Comparison of ENCODE assay signal across 1 cellular context in the genomic region with DNA sequence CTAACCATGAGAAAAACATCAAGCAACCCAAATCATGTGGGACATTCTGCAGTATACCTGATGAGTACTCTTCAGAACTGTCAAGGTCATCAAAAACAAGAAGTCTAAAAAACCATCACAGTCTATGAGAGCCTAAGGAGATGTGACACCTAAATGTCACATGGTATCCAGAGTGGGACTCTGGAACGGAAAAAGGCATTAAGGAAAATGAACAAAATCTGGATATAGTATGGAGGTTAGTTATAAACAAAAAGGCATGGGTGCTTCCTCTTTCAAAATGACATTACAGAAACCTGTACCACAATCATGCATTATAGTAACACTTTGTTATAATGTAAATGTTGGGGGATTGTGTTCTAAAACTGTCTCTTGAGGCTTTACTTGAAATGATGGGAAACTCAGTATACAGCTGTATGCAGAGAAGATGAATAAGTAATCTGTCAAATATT.
A peak's percentile ranks its signal among the peaks of the same experiment; 100 is the strongest.
TF ChIP-seq lines count a peak whose summit lies in the region.

No MANE protein-coding gene starts in this region.

TF ChIP-seq in GM12878, 131 proteins besides CTCF, POLR2A, EP300 and RAD21 (continued from another document and continues in another):
- TF ChIP-seq, protein P1, sequence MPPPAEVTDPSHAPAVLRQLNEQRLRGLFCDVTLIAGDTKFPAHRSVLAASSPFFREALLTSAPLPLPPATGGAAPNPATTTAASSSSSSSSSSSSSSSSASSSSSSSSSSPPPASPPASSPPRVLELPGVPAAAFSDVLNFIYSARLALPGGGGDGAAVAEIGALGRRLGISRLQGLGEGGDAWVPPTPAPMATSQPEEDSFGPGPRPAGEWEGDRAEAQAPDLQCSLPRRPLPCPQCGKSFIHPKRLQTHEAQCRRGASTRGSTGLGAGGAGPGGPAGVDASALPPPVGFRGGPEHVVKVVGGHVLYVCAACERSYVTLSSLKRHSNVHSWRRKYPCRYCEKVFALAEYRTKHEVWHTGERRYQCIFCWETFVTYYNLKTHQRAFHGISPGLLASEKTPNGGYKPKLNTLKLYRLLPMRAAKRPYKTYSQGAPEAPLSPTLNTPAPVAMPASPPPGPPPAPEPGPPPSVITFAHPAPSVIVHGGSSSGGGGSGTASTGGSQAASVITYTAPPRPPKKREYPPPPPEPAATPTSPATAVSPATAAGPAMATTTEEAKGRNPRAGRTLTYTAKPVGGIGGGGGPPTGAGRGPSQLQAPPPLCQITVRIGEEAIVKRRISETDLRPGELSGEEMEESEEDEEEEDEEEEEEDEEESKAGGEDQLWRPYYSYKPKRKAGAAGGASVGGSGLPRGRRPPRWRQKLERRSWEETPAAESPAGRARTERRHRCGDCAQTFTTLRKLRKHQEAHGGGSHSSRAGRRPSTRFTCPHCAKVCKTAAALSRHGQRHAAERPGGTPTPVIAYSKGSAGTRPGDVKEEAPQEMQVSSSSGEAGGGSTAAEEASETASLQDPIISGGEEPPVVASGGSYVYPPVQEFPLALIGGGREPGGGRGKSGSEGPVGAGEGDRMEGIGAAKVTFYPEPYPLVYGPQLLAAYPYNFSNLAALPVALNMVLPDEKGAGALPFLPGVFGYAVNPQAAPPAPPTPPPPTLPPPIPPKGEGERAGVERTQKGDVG (CRISPR knock-in tag; IDR thresholded peaks at IDR 0.05): no peak
- TF ChIP-seq, protein P2, sequence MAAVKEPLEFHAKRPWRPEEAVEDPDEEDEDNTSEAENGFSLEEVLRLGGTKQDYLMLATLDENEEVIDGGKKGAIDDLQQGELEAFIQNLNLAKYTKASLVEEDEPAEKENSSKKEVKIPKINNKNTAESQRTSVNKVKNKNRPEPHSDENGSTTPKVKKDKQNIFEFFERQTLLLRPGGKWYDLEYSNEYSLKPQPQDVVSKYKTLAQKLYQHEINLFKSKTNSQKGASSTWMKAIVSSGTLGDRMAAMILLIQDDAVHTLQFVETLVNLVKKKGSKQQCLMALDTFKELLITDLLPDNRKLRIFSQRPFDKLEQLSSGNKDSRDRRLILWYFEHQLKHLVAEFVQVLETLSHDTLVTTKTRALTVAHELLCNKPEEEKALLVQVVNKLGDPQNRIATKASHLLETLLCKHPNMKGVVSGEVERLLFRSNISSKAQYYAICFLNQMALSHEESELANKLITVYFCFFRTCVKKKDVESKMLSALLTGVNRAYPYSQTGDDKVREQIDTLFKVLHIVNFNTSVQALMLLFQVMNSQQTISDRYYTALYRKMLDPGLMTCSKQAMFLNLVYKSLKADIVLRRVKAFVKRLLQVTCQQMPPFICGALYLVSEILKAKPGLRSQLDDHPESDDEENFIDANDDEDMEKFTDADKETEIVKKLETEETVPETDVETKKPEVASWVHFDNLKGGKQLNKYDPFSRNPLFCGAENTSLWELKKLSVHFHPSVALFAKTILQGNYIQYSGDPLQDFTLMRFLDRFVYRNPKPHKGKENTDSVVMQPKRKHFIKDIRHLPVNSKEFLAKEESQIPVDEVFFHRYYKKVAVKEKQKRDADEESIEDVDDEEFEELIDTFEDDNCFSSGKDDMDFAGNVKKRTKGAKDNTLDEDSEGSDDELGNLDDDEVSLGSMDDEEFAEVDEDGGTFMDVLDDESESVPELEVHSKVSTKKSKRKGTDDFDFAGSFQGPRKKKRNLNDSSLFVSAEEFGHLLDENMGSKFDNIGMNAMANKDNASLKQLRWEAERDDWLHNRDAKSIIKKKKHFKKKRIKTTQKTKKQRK (IDR thresholded peaks at IDR 0.05; ENCODE audit: low read depth, low read length): no peak
- TF ChIP-seq, protein P3, sequence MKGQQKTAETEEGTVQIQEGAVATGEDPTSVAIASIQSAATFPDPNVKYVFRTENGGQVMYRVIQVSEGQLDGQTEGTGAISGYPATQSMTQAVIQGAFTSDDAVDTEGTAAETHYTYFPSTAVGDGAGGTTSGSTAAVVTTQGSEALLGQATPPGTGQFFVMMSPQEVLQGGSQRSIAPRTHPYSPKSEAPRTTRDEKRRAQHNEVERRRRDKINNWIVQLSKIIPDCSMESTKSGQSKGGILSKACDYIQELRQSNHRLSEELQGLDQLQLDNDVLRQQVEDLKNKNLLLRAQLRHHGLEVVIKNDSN (IDR thresholded peaks at IDR 0.05; ENCODE audit: borderline replicate concordance, extremely low read length, insufficient read depth, low read depth, low read length): no peak
- TF ChIP-seq, protein P4, sequence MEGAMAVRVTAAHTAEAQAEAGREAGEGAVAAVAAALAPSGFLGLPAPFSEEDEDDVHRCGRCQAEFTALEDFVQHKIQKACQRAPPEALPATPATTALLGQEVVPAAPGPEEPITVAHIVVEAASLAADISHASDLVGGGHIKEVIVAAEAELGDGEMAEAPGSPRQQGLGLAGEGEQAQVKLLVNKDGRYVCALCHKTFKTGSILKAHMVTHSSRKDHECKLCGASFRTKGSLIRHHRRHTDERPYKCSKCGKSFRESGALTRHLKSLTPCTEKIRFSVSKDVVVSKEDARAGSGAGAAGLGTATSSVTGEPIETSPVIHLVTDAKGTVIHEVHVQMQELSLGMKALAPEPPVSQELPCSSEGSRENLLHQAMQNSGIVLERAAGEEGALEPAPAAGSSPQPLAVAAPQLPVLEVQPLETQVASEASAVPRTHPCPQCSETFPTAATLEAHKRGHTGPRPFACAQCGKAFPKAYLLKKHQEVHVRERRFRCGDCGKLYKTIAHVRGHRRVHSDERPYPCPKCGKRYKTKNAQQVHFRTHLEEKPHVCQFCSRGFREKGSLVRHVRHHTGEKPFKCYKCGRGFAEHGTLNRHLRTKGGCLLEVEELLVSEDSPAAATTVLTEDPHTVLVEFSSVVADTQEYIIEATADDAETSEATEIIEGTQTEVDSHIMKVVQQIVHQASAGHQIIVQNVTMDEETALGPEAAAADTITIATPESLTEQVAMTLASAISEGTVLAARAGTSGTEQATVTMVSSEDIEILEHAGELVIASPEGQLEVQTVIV (IDR thresholded peaks at IDR 0.05; ENCODE audit: borderline replicate concordance, partially characterized antibody): no peak
- TF ChIP-seq, protein P5, sequence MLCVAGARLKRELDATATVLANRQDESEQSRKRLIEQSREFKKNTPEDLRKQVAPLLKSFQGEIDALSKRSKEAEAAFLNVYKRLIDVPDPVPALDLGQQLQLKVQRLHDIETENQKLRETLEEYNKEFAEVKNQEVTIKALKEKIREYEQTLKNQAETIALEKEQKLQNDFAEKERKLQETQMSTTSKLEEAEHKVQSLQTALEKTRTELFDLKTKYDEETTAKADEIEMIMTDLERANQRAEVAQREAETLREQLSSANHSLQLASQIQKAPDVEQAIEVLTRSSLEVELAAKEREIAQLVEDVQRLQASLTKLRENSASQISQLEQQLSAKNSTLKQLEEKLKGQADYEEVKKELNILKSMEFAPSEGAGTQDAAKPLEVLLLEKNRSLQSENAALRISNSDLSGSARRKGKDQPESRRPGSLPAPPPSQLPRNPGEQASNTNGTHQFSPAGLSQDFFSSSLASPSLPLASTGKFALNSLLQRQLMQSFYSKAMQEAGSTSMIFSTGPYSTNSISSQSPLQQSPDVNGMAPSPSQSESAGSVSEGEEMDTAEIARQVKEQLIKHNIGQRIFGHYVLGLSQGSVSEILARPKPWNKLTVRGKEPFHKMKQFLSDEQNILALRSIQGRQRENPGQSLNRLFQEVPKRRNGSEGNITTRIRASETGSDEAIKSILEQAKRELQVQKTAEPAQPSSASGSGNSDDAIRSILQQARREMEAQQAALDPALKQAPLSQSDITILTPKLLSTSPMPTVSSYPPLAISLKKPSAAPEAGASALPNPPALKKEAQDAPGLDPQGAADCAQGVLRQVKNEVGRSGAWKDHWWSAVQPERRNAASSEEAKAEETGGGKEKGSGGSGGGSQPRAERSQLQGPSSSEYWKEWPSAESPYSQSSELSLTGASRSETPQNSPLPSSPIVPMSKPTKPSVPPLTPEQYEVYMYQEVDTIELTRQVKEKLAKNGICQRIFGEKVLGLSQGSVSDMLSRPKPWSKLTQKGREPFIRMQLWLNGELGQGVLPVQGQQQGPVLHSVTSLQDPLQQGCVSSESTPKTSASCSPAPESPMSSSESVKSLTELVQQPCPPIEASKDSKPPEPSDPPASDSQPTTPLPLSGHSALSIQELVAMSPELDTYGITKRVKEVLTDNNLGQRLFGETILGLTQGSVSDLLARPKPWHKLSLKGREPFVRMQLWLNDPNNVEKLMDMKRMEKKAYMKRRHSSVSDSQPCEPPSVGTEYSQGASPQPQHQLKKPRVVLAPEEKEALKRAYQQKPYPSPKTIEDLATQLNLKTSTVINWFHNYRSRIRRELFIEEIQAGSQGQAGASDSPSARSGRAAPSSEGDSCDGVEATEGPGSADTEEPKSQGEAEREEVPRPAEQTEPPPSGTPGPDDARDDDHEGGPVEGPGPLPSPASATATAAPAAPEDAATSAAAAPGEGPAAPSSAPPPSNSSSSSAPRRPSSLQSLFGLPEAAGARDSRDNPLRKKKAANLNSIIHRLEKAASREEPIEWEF (IDR thresholded peaks at IDR 0.05; ENCODE audit: insufficient replicate concordance, low read depth, low read length): no peak
- 0 out of 2 replicates have a peak, but pooled peaks have one; percentile 8 for TF ChIP-seq IRF4 (IDR thresholded peaks at IDR 0.05; ENCODE audit: low read depth, low read length)
- no peak for TF ChIP-seq EZH2 (IDR thresholded peaks at IDR 0.05; ENCODE audit: borderline replicate concordance, control insufficient read depth, low read depth, low read length)
- TF ChIP-seq BRCA1 (IDR thresholded peaks at IDR 0.05; ENCODE audit: low read depth, low read length): no peak
- no peak for TF ChIP-seq POLR2AphosphoS2 (IDR thresholded peaks at IDR 0.05; ENCODE audit: low read depth, low read length)
- no peak for TF ChIP-seq MYB (IDR thresholded peaks at IDR 0.05; ENCODE audit: borderline replicate concordance, low read depth, low read length)
- TF ChIP-seq, protein P6, sequence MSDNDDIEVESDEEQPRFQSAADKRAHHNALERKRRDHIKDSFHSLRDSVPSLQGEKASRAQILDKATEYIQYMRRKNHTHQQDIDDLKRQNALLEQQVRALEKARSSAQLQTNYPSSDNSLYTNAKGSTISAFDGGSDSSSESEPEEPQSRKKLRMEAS (IDR thresholded peaks at IDR 0.05; ENCODE audit: low read depth, low read length): no peak
- TF ChIP-seq, protein P7, sequence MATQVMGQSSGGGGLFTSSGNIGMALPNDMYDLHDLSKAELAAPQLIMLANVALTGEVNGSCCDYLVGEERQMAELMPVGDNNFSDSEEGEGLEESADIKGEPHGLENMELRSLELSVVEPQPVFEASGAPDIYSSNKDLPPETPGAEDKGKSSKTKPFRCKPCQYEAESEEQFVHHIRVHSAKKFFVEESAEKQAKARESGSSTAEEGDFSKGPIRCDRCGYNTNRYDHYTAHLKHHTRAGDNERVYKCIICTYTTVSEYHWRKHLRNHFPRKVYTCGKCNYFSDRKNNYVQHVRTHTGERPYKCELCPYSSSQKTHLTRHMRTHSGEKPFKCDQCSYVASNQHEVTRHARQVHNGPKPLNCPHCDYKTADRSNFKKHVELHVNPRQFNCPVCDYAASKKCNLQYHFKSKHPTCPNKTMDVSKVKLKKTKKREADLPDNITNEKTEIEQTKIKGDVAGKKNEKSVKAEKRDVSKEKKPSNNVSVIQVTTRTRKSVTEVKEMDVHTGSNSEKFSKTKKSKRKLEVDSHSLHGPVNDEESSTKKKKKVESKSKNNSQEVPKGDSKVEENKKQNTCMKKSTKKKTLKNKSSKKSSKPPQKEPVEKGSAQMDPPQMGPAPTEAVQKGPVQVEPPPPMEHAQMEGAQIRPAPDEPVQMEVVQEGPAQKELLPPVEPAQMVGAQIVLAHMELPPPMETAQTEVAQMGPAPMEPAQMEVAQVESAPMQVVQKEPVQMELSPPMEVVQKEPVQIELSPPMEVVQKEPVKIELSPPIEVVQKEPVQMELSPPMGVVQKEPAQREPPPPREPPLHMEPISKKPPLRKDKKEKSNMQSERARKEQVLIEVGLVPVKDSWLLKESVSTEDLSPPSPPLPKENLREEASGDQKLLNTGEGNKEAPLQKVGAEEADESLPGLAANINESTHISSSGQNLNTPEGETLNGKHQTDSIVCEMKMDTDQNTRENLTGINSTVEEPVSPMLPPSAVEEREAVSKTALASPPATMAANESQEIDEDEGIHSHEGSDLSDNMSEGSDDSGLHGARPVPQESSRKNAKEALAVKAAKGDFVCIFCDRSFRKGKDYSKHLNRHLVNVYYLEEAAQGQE (IDR thresholded peaks at IDR 0.05; ENCODE audit: low read depth, low read length): no peak
- TF ChIP-seq TAF1 (IDR thresholded peaks at IDR 0.05; ENCODE audit: borderline replicate concordance, low read depth, low read length): no peak
- no peak for TF ChIP-seq NR2C1 (IDR thresholded peaks at IDR 0.05)
- TF ChIP-seq ETV6 (conservative IDR thresholded peaks at IDR 0.05 in 1 of 2, IDR thresholded peaks at IDR 0.05 in 1 of 2; ENCODE audit: borderline replicate concordance in 1 of 2, low read depth in 1 of 2): peak in 1 of 2 experiments; percentile 19; a peak in 1 of 4 replicates
- TF ChIP-seq, protein P8, sequence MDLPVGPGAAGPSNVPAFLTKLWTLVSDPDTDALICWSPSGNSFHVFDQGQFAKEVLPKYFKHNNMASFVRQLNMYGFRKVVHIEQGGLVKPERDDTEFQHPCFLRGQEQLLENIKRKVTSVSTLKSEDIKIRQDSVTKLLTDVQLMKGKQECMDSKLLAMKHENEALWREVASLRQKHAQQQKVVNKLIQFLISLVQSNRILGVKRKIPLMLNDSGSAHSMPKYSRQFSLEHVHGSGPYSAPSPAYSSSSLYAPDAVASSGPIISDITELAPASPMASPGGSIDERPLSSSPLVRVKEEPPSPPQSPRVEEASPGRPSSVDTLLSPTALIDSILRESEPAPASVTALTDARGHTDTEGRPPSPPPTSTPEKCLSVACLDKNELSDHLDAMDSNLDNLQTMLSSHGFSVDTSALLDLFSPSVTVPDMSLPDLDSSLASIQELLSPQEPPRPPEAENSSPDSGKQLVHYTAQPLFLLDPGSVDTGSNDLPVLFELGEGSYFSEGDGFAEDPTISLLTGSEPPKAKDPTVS (IDR thresholded peaks at IDR 0.05; ENCODE audit: low read depth, low read length): no peak
- TF ChIP-seq SREBF1 (IDR thresholded peaks at IDR 0.05; ENCODE audit: low read length): peak; percentile 38; the same call in 1 of the 2 replicates
- TF ChIP-seq FOXM1 (IDR thresholded peaks at IDR 0.05; ENCODE audit: low read depth, low read length): 0 out of 2 replicates have a peak, but pooled peaks have one; percentile 52
- TF ChIP-seq NR2C2 (IDR thresholded peaks at IDR 0.05; ENCODE audit: borderline replicate concordance, control insufficient read depth, insufficient read length, low read depth): no peak
- TF ChIP-seq TCF7 (IDR thresholded peaks at IDR 0.05; ENCODE audit: borderline replicate concordance): no peak
- TF ChIP-seq SP1 (IDR thresholded peaks at IDR 0.05; ENCODE audit: low read depth, low read length): no peak
- peak; percentile 93 for TF ChIP-seq IKZF1 (conservative IDR thresholded peaks at IDR 0.05)
- peak; percentile 86 for TF ChIP-seq MTA2 (IDR thresholded peaks at IDR 0.05; ENCODE audit: low read depth)
- TF ChIP-seq, protein P9, sequence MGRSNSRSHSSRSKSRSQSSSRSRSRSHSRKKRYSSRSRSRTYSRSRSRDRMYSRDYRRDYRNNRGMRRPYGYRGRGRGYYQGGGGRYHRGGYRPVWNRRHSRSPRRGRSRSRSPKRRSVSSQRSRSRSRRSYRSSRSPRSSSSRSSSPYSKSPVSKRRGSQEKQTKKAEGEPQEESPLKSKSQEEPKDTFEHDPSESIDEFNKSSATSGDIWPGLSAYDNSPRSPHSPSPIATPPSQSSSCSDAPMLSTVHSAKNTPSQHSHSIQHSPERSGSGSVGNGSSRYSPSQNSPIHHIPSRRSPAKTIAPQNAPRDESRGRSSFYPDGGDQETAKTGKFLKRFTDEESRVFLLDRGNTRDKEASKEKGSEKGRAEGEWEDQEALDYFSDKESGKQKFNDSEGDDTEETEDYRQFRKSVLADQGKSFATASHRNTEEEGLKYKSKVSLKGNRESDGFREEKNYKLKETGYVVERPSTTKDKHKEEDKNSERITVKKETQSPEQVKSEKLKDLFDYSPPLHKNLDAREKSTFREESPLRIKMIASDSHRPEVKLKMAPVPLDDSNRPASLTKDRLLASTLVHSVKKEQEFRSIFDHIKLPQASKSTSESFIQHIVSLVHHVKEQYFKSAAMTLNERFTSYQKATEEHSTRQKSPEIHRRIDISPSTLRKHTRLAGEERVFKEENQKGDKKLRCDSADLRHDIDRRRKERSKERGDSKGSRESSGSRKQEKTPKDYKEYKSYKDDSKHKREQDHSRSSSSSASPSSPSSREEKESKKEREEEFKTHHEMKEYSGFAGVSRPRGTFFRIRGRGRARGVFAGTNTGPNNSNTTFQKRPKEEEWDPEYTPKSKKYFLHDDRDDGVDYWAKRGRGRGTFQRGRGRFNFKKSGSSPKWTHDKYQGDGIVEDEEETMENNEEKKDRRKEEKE (IDR thresholded peaks at IDR 0.05): no peak
